9 cellular contexts compared by ENCODE assay signal in the genomic region with DNA sequence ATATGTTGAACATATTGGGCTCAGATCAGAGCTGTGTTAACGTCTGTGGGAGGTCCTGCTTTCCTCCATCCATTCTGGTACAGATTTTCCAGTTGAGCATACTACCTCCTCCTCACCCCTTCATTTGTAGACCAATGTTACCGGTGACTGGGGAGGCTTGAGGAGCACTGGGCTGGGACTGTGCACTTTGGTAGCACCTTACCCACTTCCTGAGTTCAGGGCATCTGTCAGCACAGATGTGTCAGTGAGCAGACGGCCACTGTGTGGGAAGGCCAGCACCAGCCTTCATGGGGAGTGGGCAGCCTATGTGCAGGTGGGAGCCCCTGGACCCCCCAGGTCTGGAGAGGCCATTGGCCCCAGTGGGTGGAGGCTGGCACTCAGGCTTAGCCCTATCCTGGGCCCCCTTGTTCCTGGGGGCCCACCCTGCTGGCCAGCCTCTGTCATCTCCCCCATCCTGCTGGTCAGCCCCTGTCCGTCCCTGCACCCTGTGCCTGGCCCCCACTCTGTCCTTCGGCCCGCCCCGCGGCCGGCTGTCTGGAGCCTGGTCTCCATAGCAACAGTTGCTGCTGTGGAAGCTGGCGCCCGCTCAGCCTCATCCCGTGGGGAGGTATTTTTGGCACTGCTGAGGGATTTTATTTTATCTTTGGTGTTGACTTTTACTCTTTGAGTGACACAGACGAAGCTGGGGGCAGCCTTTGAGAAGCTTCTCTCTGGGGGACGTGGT. TPM values are rescaled to one million over a fixed set of nuclear protein-coding genes. Genes with fewer than 3 reads are reported as not detected.
A peak's percentile ranks its signal among the peaks of the same experiment; 100 is the strongest.
DNase-seq lines count a peak whose midpoint lies in the region; ATAC-seq, FAIRE-seq and TF ChIP-seq lines count a peak whose summit lies in the region.
"Had no signal": no experiment of that assay in that cellular context is flagged by ENCODE, and none has a peak within 500 bp of the region (broad histone marks: within the 10 kb centered on the region; RNA-seq: fewer than 3 reads in every experiment).

No MANE protein-coding gene starts in this region.

- 0 out of 2 replicates have a peak, but pooled peaks cover 3% of the 10 kb centered on the region for H4K20me1 ChIP-seq in MM.1S (ENCODE audit: insufficient read depth, low read length)
- no peaks in the 10 kb centered on the region for H4K20me1 ChIP-seq in astrocyte (ENCODE audit: insufficient read depth, low read length)

- no peak for FAIRE-seq in astrocyte (lab: Jason Lieb, UNC)
- FAIRE-seq: GM12891 had no signal

- H2AFZ ChIP-seq in MM.1S (ENCODE audit: low read length) (no peak overlapping the region), astrocyte (ENCODE audit: low read depth, low read length) (no peak overlapping the region)

- H3K36me3 Mint-ChIP-seq in astrocyte (ENCODE audit: low read depth, unreplicated experiment) (no peaks in the 10 kb centered on the region), immature natural killer cell (no peaks in the 10 kb centered on the region)

- H3K79me2 ChIP-seq in MM.1S (ENCODE audit: low read length) (no peaks in the 10 kb centered on the region), astrocyte (ENCODE audit: insufficient read depth, low read length) (no peaks in the 10 kb centered on the region)

- no peaks in the 10 kb centered on the region for H3F3A ChIP-seq in MM.1S (ENCODE audit: insufficient read depth, low read length)

- intact Hi-C loops in spleen (cut with DNase I; ENCODE audit: low total_unique reads): no loop called here

- no peak for ATAC-seq in HG03571 (IDR thresholded peaks at IDR 0.05; ENCODE audit: unreplicated experiment)

- H3K27ac Mint-ChIP-seq in astrocyte (ENCODE audit: unreplicated experiment): peak overlapping the region; percentile 18
- no peak overlapping the region for H3K27ac Mint-ChIP-seq in immature natural killer cell
- H3K27ac Mint-ChIP-seq: dendritic cell treated with granulocyte-macrophage colony-stimulating factor and Interleukin-4, amounts not matched to agents 40 ng/mL and 50 ng/mL, for 4 days had no signal

- H3K9me2 ChIP-seq in MM.1S (replicated peaks; ENCODE audit: insufficient read depth, low read length): no peaks in the 10 kb centered on the region

- H3K27me3 Mint-ChIP-seq in astrocyte (ENCODE audit: low read depth, unreplicated experiment) (peaks cover 32% of the 10 kb centered on the region), immature natural killer cell (ENCODE audit: low read depth in 3 of 3) (peaks cover 4 to 9% (median 6%) of the 10 kb centered on the region in 3 donors)

- H3K4me1 ChIP-seq in MM.1S (ENCODE audit: low read length): no peaks in the 10 kb centered on the region
- no peaks in the 10 kb centered on the region for H3K4me1 ChIP-seq in astrocyte (ENCODE audit: insufficient read depth, low read length)
- H3K4me1 ChIP-seq in spleen: peaks cover 0 to 46% (median 25%) of the 10 kb centered on the region in 6 donors

- H3K4me2 ChIP-seq in MM.1S (ENCODE audit: low read depth, low read length) (no peak overlapping the region), astrocyte (ENCODE audit: low read length) (no peak overlapping the region)

- H3K27ac ChIP-seq in MM.1S (ENCODE audit: low read length) (no peak overlapping the region), astrocyte (ENCODE audit: low read depth, low read length) (no peak overlapping the region), spleen (no peak overlapping the region)

- H3K9me3 ChIP-seq in MM.1S (replicated peaks; ENCODE audit: insufficient read depth, low read length): no peaks in the 10 kb centered on the region
- no peaks in the 10 kb centered on the region for H3K9me3 ChIP-seq in astrocyte (ENCODE audit: insufficient read depth, low read depth, low read length)
- H3K9me3 ChIP-seq in spleen: no peaks in the 10 kb centered on the region

- TF ChIP-seq CTCF in MM.1S (IDR thresholded peaks at IDR 0.05; ENCODE audit: low read length): no peak
- no peak for TF ChIP-seq CTCF in astrocyte (IDR thresholded peaks at IDR 0.05; ENCODE audit: insufficient read depth, low read depth, low read length)
- no peak for TF ChIP-seq CTCF in spleen (IDR thresholded peaks at IDR 0.05 in 8 of 11, conservative IDR thresholded peaks at IDR 0.05 in 3 of 11)

- 44 to 51% (median 47%) methylated on average over 13 to 14 of the region's 14 CpGs for WGBS in spleen, 5 donors

- H3K4me1 Mint-ChIP-seq in astrocyte (ENCODE audit: low read depth, unreplicated experiment) (no peaks in the 10 kb centered on the region), immature natural killer cell (peaks cover 21 to 22% of the 10 kb centered on the region in 2 donors)

- CTCF ChIA-PET in HEK293T (lab: Yijun Ruan, JAX): interaction anchor here (0.5 kb wide), 1 partner anchor 51 kb away, joined by 3 read pairs; no protein-coding TSS in a partner anchor

- no peak overlapping the region for H3K4me3 Mint-ChIP-seq in astrocyte (ENCODE audit: unreplicated experiment)
- H3K4me3 Mint-ChIP-seq in immature natural killer cell: peak overlapping the region in 3 of 5 donors; percentile 25 to 62 (median 38)
- H3K4me3 Mint-ChIP-seq: dendritic cell treated with granulocyte-macrophage colony-stimulating factor and Interleukin-4, amounts not matched to agents 40 ng/mL and 50 ng/mL, for 4 days had no signal

- DNase-seq in MM.1S (peak; percentile 20), astrocyte (ENCODE audit: low read depth) (peak; percentile 6), immature natural killer cell (peak; percentile 25 to 41 (median 30)), spleen (peak; percentile 76), HEK293T (ENCODE audit: extremely low spot score) (no peak)
- no peak for DNase-seq in activated CD4-positive, alpha-beta T cell treated with anti-CD3 and anti-CD28 coated beads, Interleukin-2, amount 50 U/mL, for 4 hours

- H3K9me3 Mint-ChIP-seq in astrocyte (ENCODE audit: unreplicated experiment): no peaks in the 10 kb centered on the region
- H3K9me3 Mint-ChIP-seq in immature natural killer cell: no peaks in the 10 kb centered on the region
- H3K9me3 Mint-ChIP-seq: dendritic cell treated with granulocyte-macrophage colony-stimulating factor and Interleukin-4, amounts not matched to agents 40 ng/mL and 50 ng/mL, for 4 days had no signal

- no peak overlapping the region for H3K9ac ChIP-seq in MM.1S (ENCODE audit: low read length)
- no peak overlapping the region for H3K9ac ChIP-seq in astrocyte (ENCODE audit: low read length)

- no peaks in the 10 kb centered on the region for H3K27me3 ChIP-seq in MM.1S (replicated peaks; ENCODE audit: insufficient read depth, low read length)
- H3K27me3 ChIP-seq in astrocyte (ENCODE audit: insufficient read depth, low read length): no peaks in the 10 kb centered on the region
- no peaks in the 10 kb centered on the region for H3K27me3 ChIP-seq in spleen (replicated peaks in 1 of 7)

- H3K4me3 ChIP-seq in MM.1S (ENCODE audit: low read length) (no peak overlapping the region), astrocyte (ENCODE audit: insufficient read depth, low read depth, low read length) (no peak overlapping the region), spleen (no peak overlapping the region)

- POLR2A ChIA-PET in HEK293T (lab: Yijun Ruan, JAX): no interaction called here

- H3K36me3 ChIP-seq in MM.1S (replicated peaks; ENCODE audit: insufficient read depth, low read length): no peaks in the 10 kb centered on the region
- no peaks in the 10 kb centered on the region for H3K36me3 ChIP-seq in astrocyte (ENCODE audit: insufficient read depth, low read length)
- no peaks in the 10 kb centered on the region for H3K36me3 ChIP-seq in spleen

- no peak for TF ChIP-seq POLR2A in spleen (IDR thresholded peaks at IDR 0.05)

TF ChIP-seq in HEK293T, 16 proteins besides CTCF, POLR2A, EP300 and RAD21:
- TF ChIP-seq, protein P1, sequence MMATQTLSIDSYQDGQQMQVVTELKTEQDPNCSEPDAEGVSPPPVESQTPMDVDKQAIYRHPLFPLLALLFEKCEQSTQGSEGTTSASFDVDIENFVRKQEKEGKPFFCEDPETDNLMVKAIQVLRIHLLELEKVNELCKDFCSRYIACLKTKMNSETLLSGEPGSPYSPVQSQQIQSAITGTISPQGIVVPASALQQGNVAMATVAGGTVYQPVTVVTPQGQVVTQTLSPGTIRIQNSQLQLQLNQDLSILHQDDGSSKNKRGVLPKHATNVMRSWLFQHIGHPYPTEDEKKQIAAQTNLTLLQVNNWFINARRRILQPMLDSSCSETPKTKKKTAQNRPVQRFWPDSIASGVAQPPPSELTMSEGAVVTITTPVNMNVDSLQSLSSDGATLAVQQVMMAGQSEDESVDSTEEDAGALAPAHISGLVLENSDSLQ (IDR thresholded peaks at IDR 0.05): no peak
- no peak for TF ChIP-seq L3MBTL2 (conservative IDR thresholded peaks at IDR 0.05)
- TF ChIP-seq SUZ12 (IDR thresholded peaks at IDR 0.05): no peak
- TF ChIP-seq LEF1 (IDR thresholded peaks at IDR 0.05; ENCODE audit: borderline replicate concordance): no peak
- TF ChIP-seq ZNF384 (IDR thresholded peaks at IDR 0.05): no peak
- TF ChIP-seq FOXM1 (IDR thresholded peaks at IDR 0.05; ENCODE audit: borderline replicate concordance): no peak
- TF ChIP-seq NFRKB (IDR thresholded peaks at IDR 0.05): no peak
- TF ChIP-seq SP1 (IDR thresholded peaks at IDR 0.05): no peak
- no peak for TF ChIP-seq CTBP1 (IDR thresholded peaks at IDR 0.05; ENCODE audit: borderline replicate concordance)
- TF ChIP-seq FOXA1 (IDR thresholded peaks at IDR 0.05): no peak
- TF ChIP-seq FOXK2 (IDR thresholded peaks at IDR 0.05): no peak
- TF ChIP-seq ELF4 (IDR thresholded peaks at IDR 0.05): no peak

RNA-seq across cellular contexts. Expression of a gene that starts 21.3 kb away (rescaled TPM):
- total RNA-seq in astrocyte (0.89 and 1.9 TPM in 2 replicates), spleen (10 to 100 TPM in 3 of 7 donors, 1 to 10 TPM in 4; 4.7 to 20.0 (median 9.1) TPM)
- polyA plus RNA-seq in immature natural killer cell (not detected), spleen (1 to 10 TPM; 1.8 to 5.9 (median 1.9) TPM)

Comparison
In these comparisons a context has a peak if more than half of its experiments do, and no peak if none do; other contexts are left out.
1. DNase-seq: peak in MM.1S (single experiment), astrocyte (single experiment), immature natural killer cell (3 of 3) and spleen (single experiment); none in activated CD4-positive, alpha-beta T cell treated with anti-CD3 and anti-CD28 coated beads, Interleukin-2, amount 50 U/mL, for 4 hours (0 of 2) and HEK293T (single experiment).